In genomic region chr7:51693258-51693657, GRCh38 we compare ENCODE assay signal across 29 cellular contexts.
"Had no signal": no experiment of that assay in that cellular context is flagged by ENCODE, and none has a peak within 500 bp of the region (broad histone marks: within the 10 kb centered on the region; RNA-seq: fewer than 3 reads in every experiment).

No MANE protein-coding gene starts in this region.

- H2AFZ ChIP-seq: hepatocyte had no signal

- H3K4me2 ChIP-seq: hepatocyte had no signal

- ATAC-seq: effector memory CD8-positive, alpha-beta T cell; esophagus mucosa; foreskin keratinocyte; gastrocnemius medialis; gastroesophageal sphincter; heart left ventricle; heart right ventricle had no signal

- H3K79me2 ChIP-seq: hepatocyte had no signal

- FAIRE-seq: endometrium, endothelial cell of umbilical vein, frontal cortex had no signal

- H3K4me3 ChIP-seq: colonic mucosa, coronary artery, dorsolateral prefrontal cortex, esophagus muscularis mucosa, esophagus squamous epithelium, gastrocnemius medialis, gastroesophageal sphincter, heart left ventricle, heart right ventricle, hepatocyte had no signal

- H3K27me3 ChIP-seq: colonic mucosa, dorsolateral prefrontal cortex, esophagus muscularis mucosa, esophagus squamous epithelium, foreskin keratinocyte, gastrocnemius medialis, gastroesophageal sphincter, heart right ventricle, hepatocyte had no signal

- H3K27ac Mint-ChIP-seq: dendritic cell treated with granulocyte-macrophage colony-stimulating factor and Interleukin-4, amounts not matched to agents 40 ng/mL and 50 ng/mL, for 4 days; effector memory CD8-positive, alpha-beta T cell; endodermal cell had no signal

- H3K4me3 Mint-ChIP-seq: dendritic cell treated with granulocyte-macrophage colony-stimulating factor and Interleukin-4, amounts not matched to agents 40 ng/mL and 50 ng/mL, for 4 days; effector memory CD8-positive, alpha-beta T cell; endodermal cell had no signal

- H3K36me3 ChIP-seq: colonic mucosa, esophagus muscularis mucosa, esophagus squamous epithelium, gastrocnemius medialis, gastroesophageal sphincter, heart left ventricle, heart right ventricle had no signal

- H3K27ac ChIP-seq: colonic mucosa, coronary artery, dorsolateral prefrontal cortex, epithelial cell of prostate, esophagus muscularis mucosa, esophagus squamous epithelium, foreskin keratinocyte, gastrocnemius medialis, gastroesophageal sphincter, heart left ventricle, heart right ventricle, hepatocyte had no signal

- H3K4me1 Mint-ChIP-seq: endodermal cell had no signal

- H3K9me3 Mint-ChIP-seq: endodermal cell had no signal

- H3K4me1 ChIP-seq: colonic mucosa, esophagus muscularis mucosa, esophagus squamous epithelium, foreskin keratinocyte, gastrocnemius medialis, gastroesophageal sphincter, heart left ventricle, heart right ventricle had no signal

- DNase-seq: colonic mucosa; cortex of kidney; dermis blood vessel endothelial cell; dorsolateral prefrontal cortex; effector CD4-positive, alpha-beta T cell; effector CD8-positive, alpha-beta T cell; effector memory CD4-positive, alpha-beta T cell; effector memory CD8-positive, alpha-beta T cell; endodermal cell; erythroblast; esophagus squamous epithelium; foreskin fibroblast; foreskin keratinocyte; foreskin melanocyte; gastrocnemius medialis; glutamatergic neuron; head of caudate nucleus; heart left ventricle; heart right ventricle had no signal

- H3K27me3 Mint-ChIP-seq: dendritic cell treated with granulocyte-macrophage colony-stimulating factor and Interleukin-4, amounts not matched to agents 40 ng/mL and 50 ng/mL, for 4 days; effector memory CD8-positive, alpha-beta T cell had no signal

- H3K9me3 ChIP-seq: colonic mucosa, esophagus muscularis mucosa, esophagus squamous epithelium, gastrocnemius medialis, gastroesophageal sphincter, heart left ventricle had no signal
